ENCODE assay signal across 8 cellular contexts in the genomic region with DNA sequence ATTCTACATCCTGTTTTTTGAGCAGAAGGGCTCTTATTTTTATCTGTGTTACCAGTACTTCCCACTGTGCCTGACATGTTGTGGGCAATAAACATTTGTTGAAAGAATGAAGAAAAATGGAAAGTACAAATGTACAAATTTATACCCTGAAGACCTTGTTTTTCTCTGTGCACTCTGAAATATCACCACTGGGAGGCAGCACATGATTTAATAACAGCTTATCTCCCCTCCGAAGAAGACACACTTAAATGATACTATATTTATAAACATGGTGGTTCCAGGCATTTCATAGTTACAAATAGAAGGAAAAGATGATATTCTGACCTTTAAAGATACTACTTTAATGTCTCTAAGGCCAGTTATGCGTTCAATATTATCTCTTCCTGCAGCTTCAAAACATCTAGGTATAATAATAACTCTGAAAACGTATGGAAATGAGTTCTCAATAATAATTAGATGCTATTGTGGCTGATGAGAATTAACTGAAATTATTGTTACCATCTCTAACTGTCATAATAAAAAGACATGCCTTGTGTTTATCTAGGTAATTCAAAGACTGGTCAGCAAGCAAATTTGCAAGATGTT. TPM values are rescaled to one million over a fixed set of nuclear protein-coding genes. Genes with fewer than 3 reads are reported as not detected.
DNase-seq lines count a peak whose midpoint lies in the region; ATAC-seq and TF ChIP-seq lines count a peak whose summit lies in the region.

No MANE protein-coding gene starts in this region.

- peak; percentile 49 for DNase-seq in activated gamma-delta T cell treated with Interleukin-2 at 50 U/mL for 16 hours
- no peak for DNase-seq in activated gamma-delta T cell (lab: John Stamatoyannopoulos, UW)
- peak; percentile 32 for DNase-seq in NCI-H2227 treated with DMSO at 0.1 percent for 48 hours (lab: John Stamatoyannopoulos, UW)
- DNase-seq in activated CD4-positive, alpha-beta T cell treated with anti-CD3 and anti-CD28 coated beads, Interleukin-2, amount 10 ng/mL, durations not matched to agents 7 days and 5 days, result peak; percentile 69
- peak; percentile 65 for DNase-seq in epithelial cell of esophagus (ENCODE audit: low read depth)
- DNase-seq in natural killer cell, result no peak
- no peak for DNase-seq in vagina (ENCODE audit: extremely low spot score in 2 of 2)

- H3K4me1 ChIP-seq in vagina, result no peaks in the 10 kb centered on the region

- no peaks in the 10 kb centered on the region for H3K27me3 ChIP-seq in vagina

- TF ChIP-seq CTCF in epithelial cell of esophagus (IDR thresholded peaks at IDR 0.05; ENCODE audit: insufficient read depth, low read depth, low read length, missing control alignments) (peak; percentile 74), natural killer cell (IDR thresholded peaks at IDR 0.05) (peak; percentile 76), vagina (IDR thresholded peaks at IDR 0.05) (peak; percentile 49 to 71 (median 62))

- H3K27ac ChIP-seq in vagina, result no peak overlapping the region

- POLR2A ChIA-PET in activated CD4-positive, alpha-beta T cell treated with anti-CD3 and anti-CD28 coated beads, Interleukin-2, amount 10 ng/mL, durations not matched to agents 7 days and 5 days (lab: Charles Lee), result interaction anchor here (0.7 kb wide), 1 partner anchor 25 kb away, joined by 3 read pairs; no protein-coding TSS in a partner anchor

- ATAC-seq in HG03060 (IDR thresholded peaks at IDR 0.05; ENCODE audit: low read depth, unreplicated experiment), result peak; percentile 64
- peak in 2 of 3 donors; percentile 47 to 62 for ATAC-seq in natural killer cell

- intact Hi-C loops in natural killer cell (cut with micrococcal nuclease) (loop anchor here (1.0 to 2.0 kb wide), 2 partner anchors 384 to 446 kb away; no protein-coding TSS in a partner anchor), vagina (cut with DNase I) (loop anchor here (5.0 kb wide), 1 partner anchor 382 kb away; no protein-coding TSS in a partner anchor)

- H3K4me3 Mint-ChIP-seq in activated CD4-positive, alpha-beta T cell treated with anti-CD3 and anti-CD28 coated beads, Interleukin-2, amount 10 ng/mL, durations not matched to agents 7 days and 5 days, result no peak overlapping the region
- H3K4me3 Mint-ChIP-seq in natural killer cell, result no peak overlapping the region

- H3K27me3 Mint-ChIP-seq in activated CD4-positive, alpha-beta T cell treated with anti-CD3 and anti-CD28 coated beads, Interleukin-2, amount 10 ng/mL, durations not matched to agents 7 days and 5 days, result no peaks in the 10 kb centered on the region
- H3K27me3 Mint-ChIP-seq in natural killer cell (ENCODE audit: low read depth in 2 of 2), result peaks cover 0 to 4% of the 10 kb centered on the region in 2 donors

- H3K36me3 ChIP-seq in vagina, result no peaks in the 10 kb centered on the region

- TF ChIP-seq POLR2A in vagina (IDR thresholded peaks at IDR 0.05), result no peak

- CTCF ChIA-PET in activated CD4-positive, alpha-beta T cell treated with anti-CD3 and anti-CD28 coated beads, Interleukin-2, amount 10 ng/mL, durations not matched to agents 7 days and 5 days (lab: Charles Lee), result interaction anchor here (1.0 to 1.7 kb wide), 3 partner anchors 10 to 384 kb away, joined by 3 to 4 read pairs (median 3); no protein-coding TSS in a partner anchor

- H3K36me3 Mint-ChIP-seq in activated CD4-positive, alpha-beta T cell treated with anti-CD3 and anti-CD28 coated beads, Interleukin-2, amount 10 ng/mL, durations not matched to agents 7 days and 5 days (ENCODE audit: low read depth), result no peaks in the 10 kb centered on the region
- no peaks in the 10 kb centered on the region for H3K36me3 Mint-ChIP-seq in natural killer cell

- no peak overlapping the region for H3K27ac Mint-ChIP-seq in activated CD4-positive, alpha-beta T cell treated with anti-CD3 and anti-CD28 coated beads, Interleukin-2, amount 10 ng/mL, durations not matched to agents 7 days and 5 days
- no peak overlapping the region for H3K27ac Mint-ChIP-seq in natural killer cell

- no peak overlapping the region for H3K4me3 ChIP-seq in epithelial cell of esophagus (ENCODE audit: low read length)
- no peak overlapping the region for H3K4me3 ChIP-seq in vagina

- peaks cover 16% of the 10 kb centered on the region for H3K4me1 Mint-ChIP-seq in activated CD4-positive, alpha-beta T cell treated with anti-CD3 and anti-CD28 coated beads, Interleukin-2, amount 10 ng/mL, durations not matched to agents 7 days and 5 days
- H3K4me1 Mint-ChIP-seq in natural killer cell, result no peaks in the 10 kb centered on the region

- H3K9me3 Mint-ChIP-seq in activated CD4-positive, alpha-beta T cell treated with anti-CD3 and anti-CD28 coated beads, Interleukin-2, amount 10 ng/mL, durations not matched to agents 7 days and 5 days, result no peaks in the 10 kb centered on the region
- no peaks in the 10 kb centered on the region for H3K9me3 Mint-ChIP-seq in natural killer cell

- H3K9me3 ChIP-seq in vagina, result no peaks in the 10 kb centered on the region

RNA-seq across cellular contexts. Expression of gene DYNLT5, which starts 12.8 kb away (rescaled TPM):
- total RNA-seq in activated CD4-positive, alpha-beta T cell treated with anti-CD3 and anti-CD28 coated beads, Interleukin-2, amount 10 ng/mL, durations not matched to agents 7 days and 5 days, result not detected
- total RNA-seq in natural killer cell, result under 1 TPM in 1 of 3 donors, not detected in 2; 0.35 TPM
- 0.98 TPM for total RNA-seq in vagina

RNA-seq across cellular contexts. Expression of gene INSL5, which starts 36.0 kb away (rescaled TPM):
- not detected for total RNA-seq in activated CD4-positive, alpha-beta T cell treated with anti-CD3 and anti-CD28 coated beads, Interleukin-2, amount 10 ng/mL, durations not matched to agents 7 days and 5 days
- total RNA-seq in natural killer cell (not detected), vagina (not detected)

Comparison
In these comparisons a context has a peak if more than half of its experiments do, and no peak if none do; other contexts are left out.
1. DNase-seq: peak in activated gamma-delta T cell treated with Interleukin-2 at 50 U/mL for 16 hours (single experiment), NCI-H2227 treated with DMSO at 0.1 percent for 48 hours (single experiment), activated CD4-positive, alpha-beta T cell treated with anti-CD3 and anti-CD28 coated beads, Interleukin-2, amount 10 ng/mL, durations not matched to agents 7 days and 5 days (single experiment) and epithelial cell of esophagus (single experiment); none in activated gamma-delta T cell (single experiment), natural killer cell (single experiment) and vagina (0 of 2).
2. Peak in every context shown above with its lines, with median percentiles within 50 percentile points of each other: CTCF ChIP-seq.